ENCODE assay signal across 22 cellular contexts in the genomic region with DNA sequence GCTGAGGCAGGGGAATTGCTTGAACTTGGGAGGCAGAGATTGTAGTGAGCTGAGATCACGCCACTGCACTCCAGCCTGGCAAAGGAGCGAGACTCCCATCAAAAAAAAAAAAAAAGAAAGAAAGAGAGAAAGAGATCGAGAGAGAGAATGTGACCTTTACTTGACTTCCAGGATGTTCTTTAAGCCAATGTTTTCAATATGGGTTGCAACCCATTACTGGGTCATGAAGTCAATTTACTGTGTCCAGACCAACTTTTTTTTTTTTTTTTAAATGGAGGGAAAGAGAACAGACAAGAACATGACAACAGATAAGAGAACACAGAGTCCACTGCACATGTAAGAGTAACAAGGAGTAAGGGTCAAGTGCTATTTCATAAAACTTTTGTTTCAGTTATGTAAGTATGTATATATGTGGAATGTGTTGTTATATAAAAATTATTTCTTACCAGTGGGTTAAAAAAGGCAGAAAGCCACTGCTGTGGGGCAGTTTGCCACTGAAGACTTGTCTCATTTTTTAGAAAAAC. TPM values are rescaled to one million over a fixed set of nuclear protein-coding genes. Genes with fewer than 3 reads are reported as not detected.
DNase-seq lines count a peak whose midpoint lies in the region; ATAC-seq and TF ChIP-seq lines count a peak whose summit lies in the region.
"Had no signal": no experiment of that assay in that cellular context is flagged by ENCODE, and none has a peak within 500 bp of the region (broad histone marks: within the 10 kb centered on the region; RNA-seq: fewer than 3 reads in every experiment).

No MANE protein-coding gene starts in this region.

- no peak overlapping the region for H3K9ac ChIP-seq in mammary epithelial cell (ENCODE audit: insufficient read depth, low read length)

- H3K36me3 ChIP-seq in mammary epithelial cell (ENCODE audit: insufficient read depth, low read length) (no peaks in the 10 kb centered on the region), suprapubic skin (no peaks in the 10 kb centered on the region)
- H3K36me3 ChIP-seq: adrenal gland, uterus had no signal

- H3K27me3 ChIP-seq in mammary epithelial cell (ENCODE audit: insufficient read depth, low read length) (no peaks in the 10 kb centered on the region), suprapubic skin (no peaks in the 10 kb centered on the region)
- H3K27me3 ChIP-seq: adrenal gland, uterus had no signal

- H3K4me2 ChIP-seq in mammary epithelial cell (ENCODE audit: insufficient read depth, low read depth, low read length), result no peak overlapping the region

- H3K27ac Mint-ChIP-seq in MCF 10A (ENCODE audit: low read depth, unreplicated experiment), result no peak overlapping the region
- peak overlapping the region; percentile 11 to 58 for H3K27ac Mint-ChIP-seq in activated naive CD4-positive, alpha-beta T cell treated with anti-CD3 and anti-CD28 coated beads, Interleukin-2, amount 50 U/mL, for 72 hours
- no peak overlapping the region for H3K27ac Mint-ChIP-seq in stimulated activated effector memory CD8-positive, alpha-beta T cell treated with anti-CD3 and anti-CD28 coated beads, Interleukin-12 subunit alpha, Interleukin-12 subunit beta, amount 100 ng/mL, for 72 hours

- BruUV-seq in mammary epithelial cell (replicated peaks; lab: Mats Ljungman, UMichigan), result no TSS peak
- no TSS peak for BruUV-seq in MCF 10A (replicated peaks; lab: Mats Ljungman, UMichigan)

- peaks cover 23% of the 10 kb centered on the region for H3K4me1 Mint-ChIP-seq in MCF 10A (ENCODE audit: insufficient read depth, unreplicated experiment)
- peaks cover 53% of the 10 kb centered on the region for H3K4me1 Mint-ChIP-seq in stimulated activated effector memory CD8-positive, alpha-beta T cell treated with anti-CD3 and anti-CD28 coated beads, Interleukin-12 subunit alpha, Interleukin-12 subunit beta, amount 100 ng/mL, for 72 hours

- no peak for TF ChIP-seq EP300 in suprapubic skin (IDR thresholded peaks at IDR 0.05)

- dilution Hi-C loops in mammary epithelial cell (cut with HindIII; ENCODE audit: low sequenced_read_pairs), result no loop called here

- peaks cover 28% of the 10 kb centered on the region for H3K4me1 ChIP-seq in mammary epithelial cell (ENCODE audit: insufficient read depth, low read length)
- peaks cover 21% of the 10 kb centered on the region for H3K4me1 ChIP-seq in suprapubic skin
- H3K4me1 ChIP-seq: uterus had no signal

- no peaks in the 10 kb centered on the region for H4K20me1 ChIP-seq in mammary epithelial cell (ENCODE audit: insufficient read depth, low read length)

- CTCF ChIA-PET in mammary epithelial cell (lab: Charles Lee; ENCODE audit: low non-redundant PET) (no interaction called here), MCF 10A (lab: Yijun Ruan, JAX) (interaction anchor here (0.6 kb wide), 1 partner anchor 323 kb away, joined by 3 read pairs; no protein-coding TSS in a partner anchor)

- no peak for TF ChIP-seq POLR2A in suprapubic skin (IDR thresholded peaks at IDR 0.05)

- no peaks in the 10 kb centered on the region for H3K9me3 ChIP-seq in mammary epithelial cell (replicated peaks; ENCODE audit: insufficient read depth, low read length)
- no peaks in the 10 kb centered on the region for H3K9me3 ChIP-seq in suprapubic skin
- H3K9me3 ChIP-seq: adrenal gland, uterus had no signal

- TF ChIP-seq CTCF in mammary epithelial cell (conservative IDR thresholded peaks at IDR 0.05 in 1 of 2, IDR thresholded peaks at IDR 0.05 in 1 of 2; ENCODE audit: extremely low read depth in 1 of 2, insufficient read depth in 1 of 2, low read depth in 1 of 2, low read length in 2 of 2) (no peak), MCF 10A (IDR thresholded peaks at IDR 0.05; ENCODE audit: unreplicated experiment) (no peak), suprapubic skin (IDR thresholded peaks at IDR 0.05) (no peak)

- WGBS in mammary epithelial cell (ENCODE audit: low coverage, missing lambda C conversion rate), result 100% methylated on average over 2 of the region's 3 CpGs
- WGBS in suprapubic skin, result 75% methylated on average over 3 of the region's 3 CpGs

- H2AFZ ChIP-seq in mammary epithelial cell (ENCODE audit: low read depth, low read length), result no peak overlapping the region

- H3K4me3 ChIP-seq in mammary epithelial cell (replicated peaks in 1 of 3; ENCODE audit: insufficient read depth in 1 of 3, low read depth in 2 of 3, low read length in 3 of 3), result no peak overlapping the region
- H3K4me3 ChIP-seq in suprapubic skin, result no peak overlapping the region
- H3K4me3 ChIP-seq: adrenal gland, skin epidermis, uterus had no signal

- no peaks in the 10 kb centered on the region for H3K9me3 Mint-ChIP-seq in MCF 10A (ENCODE audit: unreplicated experiment)
- peaks cover 0 to 4% of the 10 kb centered on the region in 2 donors for H3K9me3 Mint-ChIP-seq in activated naive CD4-positive, alpha-beta T cell treated with anti-CD3 and anti-CD28 coated beads, Interleukin-2, amount 50 U/mL, for 72 hours
- H3K9me3 Mint-ChIP-seq in stimulated activated effector memory CD8-positive, alpha-beta T cell treated with anti-CD3 and anti-CD28 coated beads, Interleukin-12 subunit alpha, Interleukin-12 subunit beta, amount 100 ng/mL, for 72 hours, result no peaks in the 10 kb centered on the region
- H3K9me3 Mint-ChIP-seq: activated T-cell treated with anti-CD3 and anti-CD28 coated beads, Interleukin-2, amount 50 U/mL, for 4 hours; CD14-positive monocyte had no signal

- intact Hi-C loops in mammary epithelial cell (cut with micrococcal nuclease) (loop anchor here (2.0 kb wide), 1 partner anchor 26 kb away; no protein-coding TSS in a partner anchor), MCF 10A (cut with micrococcal nuclease) (no loop called here)

- no peak for ATAC-seq in activated naive CD4-positive, alpha-beta T cell treated with anti-CD3 and anti-CD28 coated beads, Interleukin-2, amount 50 U/mL, for 72 hours
- no peak for ATAC-seq in stimulated activated effector memory CD8-positive, alpha-beta T cell treated with anti-CD3 and anti-CD28 coated beads, Interleukin-12 subunit alpha, Interleukin-12 subunit beta, amount 100 ng/mL, for 72 hours
- ATAC-seq: activated T-cell treated with anti-CD3 and anti-CD28 coated beads, Interleukin-2, amount 50 U/mL, for 4 hours had no signal

- H3K79me2 ChIP-seq in mammary epithelial cell (ENCODE audit: insufficient read depth, low read length), result peaks cover 14% of the 10 kb centered on the region

- DNase-seq in mammary epithelial cell, result no peak
- DNase-seq in MCF 10A (ENCODE audit: unreplicated experiment), result no peak
- DNase-seq in activated naive CD4-positive, alpha-beta T cell treated with anti-CD3 and anti-CD28 coated beads, Interleukin-2, amount 50 U/mL, for 72 hours (ENCODE audit: low spot score in 2 of 2), result no peak
- DNase-seq in iris pigment epithelial cell (ENCODE audit: low read depth), result peak; percentile 45
- no peak for DNase-seq in suprapubic skin (ENCODE audit: low spot score in 2 of 2)
- no peak for DNase-seq in NCI-H146 (lab: John Stamatoyannopoulos, UW)
- DNase-seq in GOT3 (lab: John Stamatoyannopoulos, UW), result no peak
- no peak for DNase-seq in stimulated activated effector memory CD8-positive, alpha-beta T cell treated with anti-CD3 and anti-CD28 coated beads, Interleukin-12 subunit alpha, Interleukin-12 subunit beta, amount 100 ng/mL, for 72 hours (ENCODE audit: low spot score in 2 of 2)
- DNase-seq: activated T-cell treated with anti-CD3 and anti-CD28 coated beads, Interleukin-2, amount 50 U/mL, for 4 hours; adrenal gland; DMS153; GF-D8; H7; left cardiac atrium; NCI-H1436; SHP77 treated with DMSO at 0.1 percent for 48 hours; stimulated activated CD4-positive, alpha-beta T cell treated with anti-CD3 and anti-CD28 coated beads, Interleukin-2, amount 100 ng/mL, for 48 hours; T-helper 1 cell; uterus had no signal

- H3K27ac ChIP-seq in mammary epithelial cell (ENCODE audit: insufficient read depth, low read depth, low read length), result peak overlapping the region; percentile 59
- H3K27ac ChIP-seq in suprapubic skin, result peak overlapping the region; percentile 56
- H3K27ac ChIP-seq: VCaP had no signal

- H3K4me3 Mint-ChIP-seq in MCF 10A (ENCODE audit: unreplicated experiment), result no peak overlapping the region
- no peak overlapping the region for H3K4me3 Mint-ChIP-seq in stimulated activated effector memory CD8-positive, alpha-beta T cell treated with anti-CD3 and anti-CD28 coated beads, Interleukin-12 subunit alpha, Interleukin-12 subunit beta, amount 100 ng/mL, for 72 hours
- H3K4me3 Mint-ChIP-seq: activated T-cell treated with anti-CD3 and anti-CD28 coated beads, Interleukin-2, amount 50 U/mL, for 4 hours; CD14-positive monocyte had no signal

- POLR2A ChIA-PET in MCF 10A (lab: Yijun Ruan, JAX), result interaction anchor here (0.8 kb wide), 1 partner anchor 24 kb away, joined by 4 read pairs; no protein-coding TSS in a partner anchor

- no peaks in the 10 kb centered on the region for H3K27me3 Mint-ChIP-seq in MCF 10A (ENCODE audit: insufficient read depth, unreplicated experiment)

- H3K36me3 Mint-ChIP-seq in MCF 10A (ENCODE audit: insufficient read depth, unreplicated experiment), result no peaks in the 10 kb centered on the region
- peaks cover 12 to 44% of the 10 kb centered on the region in 2 donors for H3K36me3 Mint-ChIP-seq in activated naive CD4-positive, alpha-beta T cell treated with anti-CD3 and anti-CD28 coated beads, Interleukin-2, amount 50 U/mL, for 72 hours
- peaks cover 79% of the 10 kb centered on the region for H3K36me3 Mint-ChIP-seq in stimulated activated effector memory CD8-positive, alpha-beta T cell treated with anti-CD3 and anti-CD28 coated beads, Interleukin-12 subunit alpha, Interleukin-12 subunit beta, amount 100 ng/mL, for 72 hours

- in situ Hi-C loops in mammary epithelial cell (cut with MboI; ENCODE audit: low sequenced_read_pairs in 2 of 2), result no loop called here

RNA-seq across cellular contexts. Expression of gene RAB8B, which starts 29.9 kb away (rescaled TPM):
- total RNA-seq in mammary epithelial cell (10 to 100 TPM; 20.6 to 36.3 TPM), MCF 10A (2022) (11.7 and 15.6 TPM in 2 replicates), suprapubic skin (10 to 100 TPM; 11.0 to 12.9 (median 12.5) TPM)
- 13.9 TPM for polyA plus RNA-seq in mammary epithelial cell
- polyA minus RNA-seq in mammary epithelial cell, result 56.8 TPM
- 100 to 1,000 TPM; 106 to 157 TPM for total RNA-seq in activated naive CD4-positive, alpha-beta T cell treated with anti-CD3 and anti-CD28 coated beads, Interleukin-2, amount 50 U/mL, for 72 hours

RNA-seq across cellular contexts. Expression of gene APH1B, which starts 58.1 kb away (rescaled TPM):
- total RNA-seq in mammary epithelial cell (10 to 100 TPM; 15.8 to 18.4 TPM), MCF 10A (2022) (5.2 and 8.2 TPM in 2 replicates), suprapubic skin (10 to 100 TPM in 1 of 4 donors, 1 to 10 TPM in 3; 4.5 to 12.1 (median 7.1) TPM)
- polyA plus RNA-seq in mammary epithelial cell, result 4.9 TPM
- 41.8 TPM for polyA minus RNA-seq in mammary epithelial cell
- total RNA-seq in activated naive CD4-positive, alpha-beta T cell treated with anti-CD3 and anti-CD28 coated beads, Interleukin-2, amount 50 U/mL, for 72 hours, result 10 to 100 TPM in 1 of 2 donors, 1 to 10 TPM in 1; 2.6 to 14.7 TPM

Comparison
In these comparisons a context has a peak if more than half of its experiments do, and no peak if none do; other contexts are left out.
1. H3K27ac Mint-ChIP-seq: peak in activated naive CD4-positive, alpha-beta T cell treated with anti-CD3 and anti-CD28 coated beads, Interleukin-2, amount 50 U/mL, for 72 hours (2 of 2); none in MCF 10A (single experiment) and stimulated activated effector memory CD8-positive, alpha-beta T cell treated with anti-CD3 and anti-CD28 coated beads, Interleukin-12 subunit alpha, Interleukin-12 subunit beta, amount 100 ng/mL, for 72 hours (single experiment).